ENCODE assay signal across 29 cellular contexts in genomic region chr2:9401059-9401547, GRCh38. TPM values are rescaled to one million over a fixed set of nuclear protein-coding genes. Genes with fewer than 3 reads are reported as not detected.
DNase-seq lines count a peak whose midpoint lies in the region; ATAC-seq and TF ChIP-seq lines count a peak whose summit lies in the region.
"Had no signal": no experiment of that assay in that cellular context is flagged by ENCODE, and none has a peak within 500 bp of the region (broad histone marks: within the 10 kb centered on the region; RNA-seq: fewer than 3 reads in every experiment).

No MANE protein-coding gene starts in this region.

- no peak overlapping the region for H3K4me2 ChIP-seq in GM23338

- no peaks in the 10 kb centered on the region; the same call in 1 of the 2 replicates for H3K36me3 ChIP-seq in GM23338 (ENCODE audit: insufficient read depth)
- H3K36me3 ChIP-seq: adrenal gland, right lobe of liver had no signal

- no peak overlapping the region for H2AFZ ChIP-seq in GM23338

- CTCF ChIA-PET in activated CD8-positive, alpha-beta T cell treated with anti-CD3 and anti-CD28 coated beads, Interleukin-2, amount 10 ng/mL, durations not matched to agents 7 days and 5 days (lab: Charles Lee), result no interaction called here

- H3K27me3 ChIP-seq in GM23338 (ENCODE audit: insufficient read depth), result no peaks in the 10 kb centered on the region
- H3K27me3 ChIP-seq: adrenal gland, body of pancreas, right lobe of liver, testis had no signal

- H3K4me3 Mint-ChIP-seq in GM23338 (no peak overlapping the region), brain (no peak overlapping the region), nephron (no peak overlapping the region)
- no peak overlapping the region for H3K4me3 Mint-ChIP-seq in stimulated activated memory B cell treated with anti-CD40 and anti-IgM and Interleukin-4, amounts not matched to agents 10 μg/mL and 1 μg/mL and 100 μg/mL, for 72 hours
- no peak overlapping the region for H3K4me3 Mint-ChIP-seq in activated CD8-positive, alpha-beta T cell treated with anti-CD3 and anti-CD28 coated beads, Interleukin-2, amount 10 ng/mL, durations not matched to agents 7 days and 5 days
- H3K4me3 Mint-ChIP-seq: activated CD4-positive, alpha-beta T cell treated with anti-CD3 and anti-CD28 coated beads, Interleukin-2, amount 10 ng/mL, durations not matched to agents 24 days and 14 days; activated T-cell treated with anti-CD3 and anti-CD28 coated beads, Interleukin-2, amount 50 U/mL, for 24 hours; HFFc6; neural crest cell; T-helper 2 cell treated with Interferon-gamma antibody and Interleukin-4, amounts not matched to agents 5 μg/mL and 100 μg/mL, for 36 hours had no signal

- H3K9me2 ChIP-seq in GM23338 (ENCODE audit: insufficient read depth), result no peaks in the 10 kb centered on the region

- no peaks in the 10 kb centered on the region for H3K79me2 ChIP-seq in GM23338 (replicated peaks; ENCODE audit: insufficient read depth)

- H3K9me3 Mint-ChIP-seq in GM23338, result no peaks in the 10 kb centered on the region
- H3K9me3 Mint-ChIP-seq in brain, result no peaks in the 10 kb centered on the region
- H3K9me3 Mint-ChIP-seq in nephron, result no peaks in the 10 kb centered on the region
- H3K9me3 Mint-ChIP-seq in stimulated activated memory B cell treated with anti-CD40 and anti-IgM and Interleukin-4, amounts not matched to agents 10 μg/mL and 1 μg/mL and 100 μg/mL, for 72 hours, result no peaks in the 10 kb centered on the region
- H3K9me3 Mint-ChIP-seq in activated CD8-positive, alpha-beta T cell treated with anti-CD3 and anti-CD28 coated beads, Interleukin-2, amount 10 ng/mL, durations not matched to agents 7 days and 5 days (ENCODE audit: insufficient read depth), result no peaks in the 10 kb centered on the region
- H3K9me3 Mint-ChIP-seq: activated CD4-positive, alpha-beta T cell treated with anti-CD3 and anti-CD28 coated beads, Interleukin-2, amount 10 ng/mL, durations not matched to agents 24 days and 14 days; activated T-cell treated with anti-CD3 and anti-CD28 coated beads, Interleukin-2, amount 50 U/mL, for 24 hours; HFFc6; neural crest cell; T-helper 2 cell treated with Interferon-gamma antibody and Interleukin-4, amounts not matched to agents 5 μg/mL and 100 μg/mL, for 36 hours had no signal

- POLR2A ChIA-PET in activated CD8-positive, alpha-beta T cell treated with anti-CD3 and anti-CD28 coated beads, Interleukin-2, amount 10 ng/mL, durations not matched to agents 7 days and 5 days (lab: Charles Lee), result no interaction called here

- 0 out of 2 replicates have a peak overlapping the region, but pooled peaks have one; percentile 50 for H3K27ac ChIP-seq in GM23338 (ENCODE audit: low read depth)
- H3K27ac ChIP-seq: adrenal gland, body of pancreas, epithelial cell of prostate, right lobe of liver, testis had no signal

- peak; percentile 29; the same call in 2 of the 3 replicates for ATAC-seq in GM23338
- peak; percentile 24 for ATAC-seq in stimulated activated memory B cell treated with anti-CD40 and anti-IgM and Interleukin-4, amounts not matched to agents 10 μg/mL and 1 μg/mL and 100 μg/mL, for 72 hours
- no peak for ATAC-seq in GM21515 (IDR thresholded peaks at IDR 0.05; ENCODE audit: unreplicated experiment)
- ATAC-seq in activated CD8-positive, alpha-beta T cell treated with anti-CD3 and anti-CD28 coated beads, Interleukin-2, amount 10 ng/mL, durations not matched to agents 7 days and 5 days, result no peak
- ATAC-seq in HG02798 (IDR thresholded peaks at IDR 0.05; ENCODE audit: poor library complexity, unreplicated experiment), result no peak
- ATAC-seq: body of pancreas, Right ventricle myocardium inferior, SK-N-SH treated with all-trans-retinoic acid at 6 μM for 48 hours had no signal

- no peaks in the 10 kb centered on the region for H3F3A ChIP-seq in GM23338 (replicated peaks; ENCODE audit: low read depth)

- H3K4me1 ChIP-seq in GM23338 (ENCODE audit: insufficient read depth), result no peaks in the 10 kb centered on the region
- H3K4me1 ChIP-seq: body of pancreas, Caco-2, right lobe of liver, testis had no signal

- peaks cover 16% of the 10 kb centered on the region for H3K4me1 Mint-ChIP-seq in GM23338
- H3K4me1 Mint-ChIP-seq in brain, result peaks cover 9% of the 10 kb centered on the region
- H3K4me1 Mint-ChIP-seq in nephron, result peaks cover 15% of the 10 kb centered on the region
- peaks cover 11% of the 10 kb centered on the region for H3K4me1 Mint-ChIP-seq in stimulated activated memory B cell treated with anti-CD40 and anti-IgM and Interleukin-4, amounts not matched to agents 10 μg/mL and 1 μg/mL and 100 μg/mL, for 72 hours
- H3K4me1 Mint-ChIP-seq in activated CD8-positive, alpha-beta T cell treated with anti-CD3 and anti-CD28 coated beads, Interleukin-2, amount 10 ng/mL, durations not matched to agents 7 days and 5 days (ENCODE audit: low read depth), result no peaks in the 10 kb centered on the region

- no peak overlapping the region for H3K4me3 ChIP-seq in GM23338
- H3K4me3 ChIP-seq: adrenal gland, body of pancreas, right lobe of liver, testis had no signal

- no peak overlapping the region; the same call in 1 of the 2 replicates for H3K27ac Mint-ChIP-seq in GM23338
- peak overlapping the region in 3 of 5 experiments; percentile 38 to 91 (median 47) for H3K27ac Mint-ChIP-seq in brain
- peak overlapping the region; percentile 57 to 72 (median 68) for H3K27ac Mint-ChIP-seq in nephron
- H3K27ac Mint-ChIP-seq in stimulated activated memory B cell treated with anti-CD40 and anti-IgM and Interleukin-4, amounts not matched to agents 10 μg/mL and 1 μg/mL and 100 μg/mL, for 72 hours, result peak overlapping the region; percentile 12
- H3K27ac Mint-ChIP-seq in activated CD8-positive, alpha-beta T cell treated with anti-CD3 and anti-CD28 coated beads, Interleukin-2, amount 10 ng/mL, durations not matched to agents 7 days and 5 days, result no peak overlapping the region
- H3K27ac Mint-ChIP-seq: activated T-cell treated with anti-CD3 and anti-CD28 coated beads, Interleukin-2, amount 50 U/mL, for 24 hours; HFFc6; T-helper 2 cell treated with Interferon-gamma antibody and Interleukin-4, amounts not matched to agents 5 μg/mL and 100 μg/mL, for 36 hours had no signal

- TF ChIP-seq CTCF in GM23338 (conservative IDR thresholded peaks at IDR 0.05; ENCODE audit: low read depth in 2 of 2), result no peak
- no peak for TF ChIP-seq CTCF in brain (conservative IDR thresholded peaks at IDR 0.05)
- TF ChIP-seq CTCF in nephron (IDR thresholded peaks at IDR 0.05; ENCODE audit: unreplicated experiment in 3 of 3), result no peak

- DNase-seq in GM23338 (ENCODE audit: low spot score), result no peak
- DNase-seq in activated CD8-positive, alpha-beta T cell treated with anti-CD3 and anti-CD28 coated beads, Interleukin-2, amount 10 ng/mL, durations not matched to agents 7 days and 5 days, result no peak
- no peak for DNase-seq in stimulated activated CD4-positive, alpha-beta T cell treated with anti-CD3 and anti-CD28 coated beads, Interleukin-4, amount 100 ng/mL, for 24 hours
- DNase-seq: activated CD4-positive, alpha-beta T cell treated with anti-CD3 and anti-CD28 coated beads, Interleukin-2, amount 10 ng/mL, durations not matched to agents 24 days and 14 days; activated naive CD4-positive, alpha-beta T cell treated with Interleukin-2 at 50 U/mL for 16 hours; activated T-cell treated with anti-CD3 and anti-CD28 coated beads, Interleukin-2, amount 50 U/mL, for 24 hours; adrenal gland; body of pancreas; DMS79 treated with DMSO at 0.1 percent for 48 hours; glutamatergic neuron; HFFc6; NCI-H146; NCI-H2107; NCI-H446 treated with DMSO at 0.1 percent for 48 hours; OCI-M1; right lobe of liver; stimulated activated naive CD4-positive, alpha-beta T cell treated with Interleukin-2 at 50 U/mL for 16 hours; testis had no signal

- H3K27me3 Mint-ChIP-seq in GM23338 (ENCODE audit: insufficient read depth, low read depth, poor library complexity) (peaks cover 3% of the 10 kb centered on the region), brain (peaks cover 4% of the 10 kb centered on the region), nephron (ENCODE audit: low read depth) (no peaks in the 10 kb centered on the region)
- peaks cover 12% of the 10 kb centered on the region for H3K27me3 Mint-ChIP-seq in stimulated activated memory B cell treated with anti-CD40 and anti-IgM and Interleukin-4, amounts not matched to agents 10 μg/mL and 1 μg/mL and 100 μg/mL, for 72 hours
- no peaks in the 10 kb centered on the region for H3K27me3 Mint-ChIP-seq in activated CD8-positive, alpha-beta T cell treated with anti-CD3 and anti-CD28 coated beads, Interleukin-2, amount 10 ng/mL, durations not matched to agents 7 days and 5 days (ENCODE audit: low read depth)
- H3K27me3 Mint-ChIP-seq: activated CD4-positive, alpha-beta T cell treated with anti-CD3 and anti-CD28 coated beads, Interleukin-2, amount 10 ng/mL, durations not matched to agents 24 days and 14 days had no signal

- H3K36me3 Mint-ChIP-seq in GM23338 (ENCODE audit: low read depth) (peaks cover 5% of the 10 kb centered on the region), brain (peaks cover 38% of the 10 kb centered on the region), nephron (ENCODE audit: low read depth) (peaks cover 31% of the 10 kb centered on the region)
- H3K36me3 Mint-ChIP-seq in stimulated activated memory B cell treated with anti-CD40 and anti-IgM and Interleukin-4, amounts not matched to agents 10 μg/mL and 1 μg/mL and 100 μg/mL, for 72 hours, result peaks cover 7% of the 10 kb centered on the region
- H3K36me3 Mint-ChIP-seq in activated CD8-positive, alpha-beta T cell treated with anti-CD3 and anti-CD28 coated beads, Interleukin-2, amount 10 ng/mL, durations not matched to agents 7 days and 5 days (ENCODE audit: low read depth), result no peaks in the 10 kb centered on the region

- H4K20me1 ChIP-seq in GM23338 (replicated peaks; ENCODE audit: insufficient read depth), result no peaks in the 10 kb centered on the region; the same call in 1 of the 2 replicates

TF ChIP-seq in GM23338, 12 proteins besides CTCF, POLR2A, EP300 and RAD21 (continues in another document):
- TF ChIP-seq CREB1 (CRISPR knock-in tag; IDR thresholded peaks at IDR 0.05; ENCODE audit: low read depth), result no peak

RNA-seq across cellular contexts. Expression of gene ITGB1BP1, which starts 22.2 kb away (rescaled TPM):
- total RNA-seq in GM23338 (2014; rRNA removed; shearing (Covaris generic)), result 19.2 and 29.1 TPM in 2 replicates
- polyA plus RNA-seq in GM23338 (2016; fragmentation: Nextera tagmentation; extraction: Ambion mirVana), result 47.9 and 63.5 TPM in 2 replicates
- polyA plus RNA-seq in brain (ENCODE audit: insufficient read depth, low read depth, low replicate concordance), result 64.5 TPM
- total RNA-seq in activated CD8-positive, alpha-beta T cell treated with anti-CD3 and anti-CD28 coated beads, Interleukin-2, amount 10 ng/mL, durations not matched to agents 7 days and 5 days, result 100 to 1,000 TPM; 170 to 177 TPM

RNA-seq across cellular contexts. Expression of gene CPSF3, which starts 22.4 kb away (rescaled TPM):
- total RNA-seq in GM23338 (2014; rRNA removed; shearing (Covaris generic)), result 105 and 123 TPM in 2 replicates
- 74.9 and 77.1 TPM in 2 replicates for polyA plus RNA-seq in GM23338 (2016; fragmentation: Nextera tagmentation; extraction: Ambion mirVana)
- 24.1 TPM for polyA plus RNA-seq in brain (ENCODE audit: insufficient read depth, low read depth, low replicate concordance)
- total RNA-seq in activated CD8-positive, alpha-beta T cell treated with anti-CD3 and anti-CD28 coated beads, Interleukin-2, amount 10 ng/mL, durations not matched to agents 7 days and 5 days, result 10 to 100 TPM; 54.1 to 55.2 TPM

Comparison
In these comparisons a context has a peak if more than half of its experiments do, and no peak if none do; other contexts are left out.
1. ATAC-seq: peak in GM23338 (single experiment) and stimulated activated memory B cell treated with anti-CD40 and anti-IgM and Interleukin-4, amounts not matched to agents 10 μg/mL and 1 μg/mL and 100 μg/mL, for 72 hours (single experiment); none in GM21515 (single experiment), activated CD8-positive, alpha-beta T cell treated with anti-CD3 and anti-CD28 coated beads, Interleukin-2, amount 10 ng/mL, durations not matched to agents 7 days and 5 days (single experiment) and HG02798 (single experiment).
2. H3K27ac Mint-ChIP-seq: peak in brain (3 of 5), nephron (3 of 3) and stimulated activated memory B cell treated with anti-CD40 and anti-IgM and Interleukin-4, amounts not matched to agents 10 μg/mL and 1 μg/mL and 100 μg/mL, for 72 hours (single experiment); none in GM23338 (single experiment) and activated CD8-positive, alpha-beta T cell treated with anti-CD3 and anti-CD28 coated beads, Interleukin-2, amount 10 ng/mL, durations not matched to agents 7 days and 5 days (single experiment).